In genomic region chr11:65042899-65043298, GRCh38 we compare ENCODE assay signal across 1 cellular context.
TF ChIP-seq lines count a peak whose summit lies in the region.

No MANE protein-coding gene starts in this region.

TF ChIP-seq in IMR-90, 13 proteins besides CTCF, POLR2A, EP300 and RAD21:
- TF ChIP-seq FOS (IDR thresholded peaks at IDR 0.05; ENCODE audit: low read depth, low read length) (no peak), USF2 (IDR thresholded peaks at IDR 0.05; ENCODE audit: low read depth, low read length) (no peak), MXI1 (IDR thresholded peaks at IDR 0.05; ENCODE audit: borderline replicate concordance, low read depth, low read length) (no peak), RCOR1 (IDR thresholded peaks at IDR 0.05; ENCODE audit: insufficient replicate concordance, low read length) (no peak), CHD1 (IDR thresholded peaks at IDR 0.05; ENCODE audit: low read depth, low read length) (no peak), ELK1 (IDR thresholded peaks at IDR 0.05; ENCODE audit: borderline replicate concordance, low read depth, low read length) (no peak), CEBPB (IDR thresholded peaks at IDR 0.05; ENCODE audit: low read depth, low read length) (no peak), MAZ (IDR thresholded peaks at IDR 0.05; ENCODE audit: borderline replicate concordance, low read depth, low read length) (no peak)
